In the genomic region with DNA sequence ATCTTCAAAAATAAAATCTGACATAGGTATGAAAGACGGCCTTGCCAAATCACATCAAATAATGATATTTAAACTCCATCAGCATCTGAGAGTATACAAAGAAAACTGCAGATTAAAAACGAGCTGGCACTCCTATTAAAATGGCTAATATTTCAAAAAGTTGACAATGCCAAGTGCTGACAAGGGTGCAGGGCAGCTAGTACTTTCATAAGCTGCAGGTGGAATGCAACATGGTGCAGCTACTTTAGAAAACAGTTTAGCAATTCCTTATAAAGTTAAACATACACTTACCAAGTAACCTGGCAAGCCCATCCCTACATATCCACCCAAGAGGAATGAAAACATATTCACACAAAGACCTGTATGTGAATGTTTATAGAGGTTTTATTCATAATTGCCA, we compare ENCODE assay signal across 24 cellular contexts. TPM values are rescaled to one million over a fixed set of nuclear protein-coding genes. Genes with fewer than 3 reads are reported as not detected.
DNase-seq lines count a peak whose midpoint lies in the region; ATAC-seq and TF ChIP-seq lines count a peak whose summit lies in the region.
"Had no signal": no experiment of that assay in that cellular context is flagged by ENCODE, and none has a peak within 500 bp of the region (broad histone marks: within the 10 kb centered on the region; RNA-seq: fewer than 3 reads in every experiment).

No MANE protein-coding gene starts in this region.

- POLR2A ChIA-PET in CD8-positive, alpha-beta memory T cell (lab: Charles Lee): interaction anchor here (1.3 to 1.4 kb wide), 2 partner anchors 14 to 19 kb away, joined by 3 to 5 read pairs; no protein-coding TSS in a partner anchor

- no peak overlapping the region for H3K4me3 Mint-ChIP-seq in activated naive CD8-positive, alpha-beta T cell
- no peak overlapping the region for H3K4me3 Mint-ChIP-seq in activated naive CD8-positive, alpha-beta T cell treated with anti-CD3 and anti-CD28 coated beads, Interleukin-2, amount 50 U/mL, for 24 hours
- peak overlapping the region in 3 of 7 donors; percentile 54 to 83 (median 81) for H3K4me3 Mint-ChIP-seq in CD8-positive, alpha-beta memory T cell
- peak overlapping the region; percentile 40 to 66 for H3K4me3 Mint-ChIP-seq in effector memory CD8-positive, alpha-beta T cell
- H3K4me3 Mint-ChIP-seq: CD14-positive monocyte had no signal

- no peaks in the 10 kb centered on the region for H3K27me3 ChIP-seq in CD8-positive, alpha-beta memory T cell (ENCODE audit: insufficient read depth, low read length, poor library complexity, severe bottlenecking)
- H3K27me3 ChIP-seq in spleen (replicated peaks in 1 of 7): no peaks in the 10 kb centered on the region
- H3K27me3 ChIP-seq: MG63, SJCRH30 had no signal

- peaks cover 98% of the 10 kb centered on the region for H3K4me1 Mint-ChIP-seq in activated naive CD8-positive, alpha-beta T cell (ENCODE audit: low read depth)
- peaks cover 97% of the 10 kb centered on the region for H3K4me1 Mint-ChIP-seq in activated naive CD8-positive, alpha-beta T cell treated with anti-CD3 and anti-CD28 coated beads, Interleukin-2, amount 50 U/mL, for 24 hours
- H3K4me1 Mint-ChIP-seq in CD8-positive, alpha-beta memory T cell: peaks cover 97 to 100% (median 99%) of the 10 kb centered on the region in 3 donors
- peaks cover 67 to 91% of the 10 kb centered on the region in 2 donors for H3K4me1 Mint-ChIP-seq in effector memory CD8-positive, alpha-beta T cell (ENCODE audit: low read depth in 2 of 2)

- H3K36me3 Mint-ChIP-seq in activated naive CD8-positive, alpha-beta T cell: peaks cover 12% of the 10 kb centered on the region
- H3K36me3 Mint-ChIP-seq in activated naive CD8-positive, alpha-beta T cell treated with anti-CD3 and anti-CD28 coated beads, Interleukin-2, amount 50 U/mL, for 24 hours (ENCODE audit: low read depth): peaks cover 23% of the 10 kb centered on the region
- H3K36me3 Mint-ChIP-seq in CD8-positive, alpha-beta memory T cell: peaks cover 0 to 21% (median 2%) of the 10 kb centered on the region in 3 donors
- H3K36me3 Mint-ChIP-seq in effector memory CD8-positive, alpha-beta T cell (ENCODE audit: insufficient read depth): peaks cover 40% of the 10 kb centered on the region

- H3K27ac ChIP-seq in CD8-positive, alpha-beta memory T cell (ENCODE audit: low read depth, low read length): peak overlapping the region; percentile 64
- H3K27ac ChIP-seq in spleen: peak overlapping the region in 5 of 8 donors; percentile 70 to 97 (median 95)
- H3K27ac ChIP-seq: SJCRH30 had no signal

- ATAC-seq in activated naive CD8-positive, alpha-beta T cell treated with anti-CD3 and anti-CD28 coated beads, Interleukin-2, amount 50 U/mL, for 24 hours: no peak
- ATAC-seq in effector memory CD8-positive, alpha-beta T cell (replicated peaks): no peak
- no peak for ATAC-seq in HG02840 (IDR thresholded peaks at IDR 0.05; ENCODE audit: low FRiP score, unreplicated experiment)
- no peak for ATAC-seq in GM18519 (IDR thresholded peaks at IDR 0.05; ENCODE audit: low FRiP score, unreplicated experiment)
- ATAC-seq: HCT116 had no signal

- no peak for TF ChIP-seq POLR2A in spleen (IDR thresholded peaks at IDR 0.05)

- H3K36me3 ChIP-seq in CD8-positive, alpha-beta memory T cell (ENCODE audit: insufficient read depth, low read length): no peaks in the 10 kb centered on the region
- peaks cover 0 to 30% (median 7%) of the 10 kb centered on the region in 6 donors for H3K36me3 ChIP-seq in spleen

- H3K4me1 ChIP-seq in CD8-positive, alpha-beta memory T cell (ENCODE audit: insufficient read depth, low read length): peaks cover 96% of the 10 kb centered on the region
- H3K4me1 ChIP-seq in spleen: peaks cover 76 to 100% (median 100%) of the 10 kb centered on the region in 6 donors

- peak overlapping the region; percentile 98 for H3K27ac Mint-ChIP-seq in activated naive CD8-positive, alpha-beta T cell
- H3K27ac Mint-ChIP-seq in activated naive CD8-positive, alpha-beta T cell treated with anti-CD3 and anti-CD28 coated beads, Interleukin-2, amount 50 U/mL, for 24 hours: no peak overlapping the region
- H3K27ac Mint-ChIP-seq in CD8-positive, alpha-beta memory T cell: peak overlapping the region; percentile 87 to 99 (median 96)
- peak overlapping the region; percentile 95 to 96 for H3K27ac Mint-ChIP-seq in effector memory CD8-positive, alpha-beta T cell

- no peaks in the 10 kb centered on the region for H3K27me3 Mint-ChIP-seq in activated naive CD8-positive, alpha-beta T cell
- H3K27me3 Mint-ChIP-seq in activated naive CD8-positive, alpha-beta T cell treated with anti-CD3 and anti-CD28 coated beads, Interleukin-2, amount 50 U/mL, for 24 hours: no peaks in the 10 kb centered on the region
- no peaks in the 10 kb centered on the region for H3K27me3 Mint-ChIP-seq in CD8-positive, alpha-beta memory T cell
- no peaks in the 10 kb centered on the region for H3K27me3 Mint-ChIP-seq in effector memory CD8-positive, alpha-beta T cell

- intact Hi-C loops in spleen (cut with DNase I; ENCODE audit: low total_unique reads): no loop called here

- H3K4me3 ChIP-seq in CD8-positive, alpha-beta memory T cell (ENCODE audit: low read length): no peak overlapping the region
- H3K4me3 ChIP-seq in spleen: no peak overlapping the region
- H3K4me3 ChIP-seq: MG63, SJCRH30 had no signal

- 65 to 87% (median 83%) methylated on average over 2 of the region's 2 CpGs for WGBS in spleen, 5 donors

- no peak for DNase-seq in activated naive CD8-positive, alpha-beta T cell treated with anti-CD3 and anti-CD28 coated beads, Interleukin-2, amount 50 U/mL, for 24 hours
- no peak for DNase-seq in CD8-positive, alpha-beta memory T cell
- DNase-seq in effector memory CD8-positive, alpha-beta T cell: no peak
- DNase-seq in spleen (no peak), UCSD-AML1 (lab: John Stamatoyannopoulos, UW; ENCODE audit: unreplicated experiment) (no peak)
- DNase-seq: AML-193, DND-41, MG63, NCI-H1417, NCI-H1694 treated with DMSO at 0.1 percent for 48 hours, NCI-H2081 treated with DMSO at 0.1 percent for 48 hours, NCI-H2171 treated with DMSO at 0.1 percent for 48 hours, NCI-H526, OCI-M1, SJCRH30 had no signal

- no peak for TF ChIP-seq CTCF in spleen (IDR thresholded peaks at IDR 0.05 in 8 of 11, conservative IDR thresholded peaks at IDR 0.05 in 3 of 11)

- no peaks in the 10 kb centered on the region for H3K9me3 Mint-ChIP-seq in activated naive CD8-positive, alpha-beta T cell (ENCODE audit: low read depth)
- H3K9me3 Mint-ChIP-seq in activated naive CD8-positive, alpha-beta T cell treated with anti-CD3 and anti-CD28 coated beads, Interleukin-2, amount 50 U/mL, for 24 hours: no peaks in the 10 kb centered on the region
- H3K9me3 Mint-ChIP-seq in CD8-positive, alpha-beta memory T cell: no peaks in the 10 kb centered on the region
- no peaks in the 10 kb centered on the region for H3K9me3 Mint-ChIP-seq in effector memory CD8-positive, alpha-beta T cell
- H3K9me3 Mint-ChIP-seq: CD14-positive monocyte had no signal

- no peaks in the 10 kb centered on the region for H3K9me3 ChIP-seq in CD8-positive, alpha-beta memory T cell (ENCODE audit: low read length)
- no peaks in the 10 kb centered on the region for H3K9me3 ChIP-seq in spleen
- H3K9me3 ChIP-seq: MG63, SJCRH30 had no signal

- CTCF ChIA-PET in CD8-positive, alpha-beta memory T cell (lab: Charles Lee): interaction anchor here (1.0 to 2.1 kb wide), 7 partner anchors 10 to 54 kb away, joined by 3 to 5 read pairs (median 4); no protein-coding TSS in a partner anchor

RNA-seq across cellular contexts. Expression of a gene that starts 23.0 kb away (rescaled TPM):
- 10 to 100 TPM; 40.1 to 41.1 TPM for total RNA-seq in CD8-positive, alpha-beta memory T cell
- polyA plus RNA-seq in CD8-positive, alpha-beta memory T cell: 26.4 TPM
- total RNA-seq in spleen: 100 to 1,000 TPM in 5 of 7 donors, 10 to 100 TPM in 2; 88.7 to 131 (median 106) TPM
- 10 to 100 TPM in 2 of 3 donors, 1 to 10 TPM in 1; 9.4 to 19.4 (median 10.0) TPM for polyA plus RNA-seq in spleen

RNA-seq across cellular contexts. Expression of a gene that starts 37.8 kb away (rescaled TPM):
- not detected for total RNA-seq in CD8-positive, alpha-beta memory T cell
- polyA plus RNA-seq in CD8-positive, alpha-beta memory T cell: not detected
- total RNA-seq in spleen: not detected
- not detected for polyA plus RNA-seq in spleen
- total RNA-seq: A172, H1, LHCN-M2 had no signal
- polyA plus RNA-seq: AG04450, CD14-positive monocyte, H1 had no signal

Comparison
In these comparisons a context has a peak if more than half of its experiments do, and no peak if none do; other contexts are left out.
1. H3K4me3 Mint-ChIP-seq: peak in effector memory CD8-positive, alpha-beta T cell (2 of 2); none in activated naive CD8-positive, alpha-beta T cell (single experiment) and activated naive CD8-positive, alpha-beta T cell treated with anti-CD3 and anti-CD28 coated beads, Interleukin-2, amount 50 U/mL, for 24 hours (single experiment).